1 cellular context compared by ENCODE assay signal in the genomic region with DNA sequence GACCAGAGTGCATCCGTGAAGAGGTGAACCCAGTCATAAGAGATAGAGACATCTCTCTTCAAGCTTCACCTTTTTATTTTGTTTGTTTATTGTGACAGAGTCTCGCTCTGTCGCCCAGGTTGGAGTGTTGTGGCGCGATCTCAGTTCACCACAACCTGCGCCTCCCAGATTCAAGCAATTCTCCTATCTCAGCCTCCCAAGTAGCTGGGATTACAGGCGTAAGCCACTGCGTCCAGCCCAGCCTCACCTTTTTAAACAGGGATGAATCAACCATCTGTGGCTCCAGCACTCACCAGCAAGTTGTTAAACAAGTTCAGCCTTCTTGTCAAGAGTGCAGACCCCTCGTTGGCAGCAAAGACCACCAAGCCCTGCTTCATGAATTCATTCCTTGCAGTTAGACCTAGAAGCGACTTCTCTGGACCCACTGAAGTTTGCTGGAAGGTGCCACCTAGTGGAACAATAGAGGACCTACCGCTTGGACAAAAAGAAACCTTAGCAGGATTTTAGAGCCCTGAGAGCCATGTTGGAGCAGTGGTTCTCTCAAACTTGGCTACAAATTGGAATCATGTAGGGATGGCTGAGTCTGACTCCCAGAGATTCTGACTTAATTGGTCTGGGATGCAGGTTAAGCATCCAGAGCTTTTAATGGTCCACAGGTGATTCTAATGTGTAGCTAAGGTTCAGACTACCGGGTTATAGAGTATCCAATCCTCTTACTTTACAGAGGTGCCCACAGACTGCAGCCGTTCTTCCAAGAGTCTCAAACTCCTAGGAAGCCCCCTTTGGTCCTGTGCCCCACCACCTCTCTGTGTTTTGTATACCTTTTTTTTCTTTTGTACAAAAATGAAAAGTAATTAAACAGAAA.
TF ChIP-seq lines count a peak whose summit lies in the region.

No MANE protein-coding gene starts in this region.

TF ChIP-seq in H1, 55 proteins besides CTCF, POLR2A, EP300 and RAD21:
- TF ChIP-seq, protein P1, sequence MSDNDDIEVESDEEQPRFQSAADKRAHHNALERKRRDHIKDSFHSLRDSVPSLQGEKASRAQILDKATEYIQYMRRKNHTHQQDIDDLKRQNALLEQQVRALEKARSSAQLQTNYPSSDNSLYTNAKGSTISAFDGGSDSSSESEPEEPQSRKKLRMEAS (IDR thresholded peaks at IDR 0.05), result no peak
- peak; percentile 55; the same call in 1 of the 2 replicates for TF ChIP-seq YY1 (IDR thresholded peaks at IDR 0.05; ENCODE audit: low read depth, low read length)
- TF ChIP-seq, protein P2, sequence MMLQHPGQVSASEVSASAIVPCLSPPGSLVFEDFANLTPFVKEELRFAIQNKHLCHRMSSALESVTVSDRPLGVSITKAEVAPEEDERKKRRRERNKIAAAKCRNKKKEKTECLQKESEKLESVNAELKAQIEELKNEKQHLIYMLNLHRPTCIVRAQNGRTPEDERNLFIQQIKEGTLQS (IDR thresholded peaks at IDR 0.05; ENCODE audit: insufficient read depth, low read depth, low read length), result no peak
- TF ChIP-seq HDAC6 (IDR thresholded peaks at IDR 0.05; ENCODE audit: low read depth, low read length), result no peak
